Comparison of ENCODE assay signal across 16 cellular contexts in genomic region chr3:32596926-32597369, GRCh38. TPM values are rescaled to one million over a fixed set of nuclear protein-coding genes. Genes with fewer than 3 reads are reported as not detected.
DNase-seq lines count a peak whose midpoint lies in the region; ATAC-seq, FAIRE-seq and TF ChIP-seq lines count a peak whose summit lies in the region.
"Had no signal": no experiment of that assay in that cellular context is flagged by ENCODE, and none has a peak within 500 bp of the region (broad histone marks: within the 10 kb centered on the region; RNA-seq: fewer than 3 reads in every experiment).

No MANE protein-coding gene starts in this region.

- H3K4me3 ChIP-seq in cardiac fibroblast (replicated peaks in 1 of 2; ENCODE audit: low read depth in 2 of 2, low read length in 2 of 2) (no peak overlapping the region), small intestine (ENCODE audit: low read depth in 1 of 2, low read length in 2 of 2) (no peak overlapping the region)
- H3K4me3 ChIP-seq: body of pancreas had no signal

- H3K4me1 Mint-ChIP-seq in activated CD8-positive, alpha-beta T cell treated with anti-CD3 and anti-CD28 coated beads, Interleukin-2, amount 10 ng/mL, durations not matched to agents 7 days and 5 days (ENCODE audit: low read depth) = no peaks in the 10 kb centered on the region
- H3K4me1 Mint-ChIP-seq: activated B cell treated with CpG ODN at 0.5 μM for 24 hours had no signal

- POLR2A ChIA-PET in activated CD8-positive, alpha-beta T cell treated with anti-CD3 and anti-CD28 coated beads, Interleukin-2, amount 10 ng/mL, durations not matched to agents 7 days and 5 days (lab: Charles Lee) = no interaction called here

- no peak overlapping the region for H3K27ac Mint-ChIP-seq in activated CD8-positive, alpha-beta T cell treated with anti-CD3 and anti-CD28 coated beads, Interleukin-2, amount 10 ng/mL, durations not matched to agents 7 days and 5 days
- H3K27ac Mint-ChIP-seq: activated B cell treated with CpG ODN at 0.5 μM for 24 hours, IgD-negative memory B cell had no signal

- DNase-seq in DMS53 (lab: John Stamatoyannopoulos, UW) = peak; percentile 0
- no peak for DNase-seq in DMS53 treated with DMSO at 0.1 percent for 48 hours (lab: John Stamatoyannopoulos, UW; ENCODE audit: unreplicated experiment)
- peak; percentile 2 to 40 for DNase-seq in cardiac fibroblast (ENCODE audit: low read depth in 2 of 2)
- peak; percentile 27 for DNase-seq in iris pigment epithelial cell (ENCODE audit: low read depth)
- peak; percentile 86 for DNase-seq in small intestine
- no peak for DNase-seq in MV-4-11 (lab: John Stamatoyannopoulos, UW)
- DNase-seq in activated CD8-positive, alpha-beta T cell treated with anti-CD3 and anti-CD28 coated beads, Interleukin-2, amount 10 ng/mL, durations not matched to agents 7 days and 5 days = no peak
- DNase-seq: activated B cell treated with CpG ODN at 0.5 μM for 24 hours; activated effector memory CD4-positive, alpha-beta T cell treated with anti-CD3 and anti-CD28 coated beads, Interleukin-2, amount 50 U/mL, for 16 hours; body of pancreas; effector CD4-positive, alpha-beta T cell; NCI-H1092 had no signal

- H3K9me3 Mint-ChIP-seq in activated CD8-positive, alpha-beta T cell treated with anti-CD3 and anti-CD28 coated beads, Interleukin-2, amount 10 ng/mL, durations not matched to agents 7 days and 5 days (ENCODE audit: insufficient read depth) = no peaks in the 10 kb centered on the region
- H3K9me3 Mint-ChIP-seq: activated B cell treated with CpG ODN at 0.5 μM for 24 hours, IgD-negative memory B cell had no signal

- peaks cover 2 to 5% of the 10 kb centered on the region in 2 donors for H3K4me1 ChIP-seq in small intestine (ENCODE audit: control insufficient read depth in 2 of 2, insufficient read depth in 1 of 2, low read depth in 1 of 2, low read length in 1 of 2)

- no peak overlapping the region for H3K4me3 Mint-ChIP-seq in activated CD8-positive, alpha-beta T cell treated with anti-CD3 and anti-CD28 coated beads, Interleukin-2, amount 10 ng/mL, durations not matched to agents 7 days and 5 days
- H3K4me3 Mint-ChIP-seq: activated B cell treated with CpG ODN at 0.5 μM for 24 hours, IgD-negative memory B cell had no signal

- peaks cover 27% of the 10 kb centered on the region for H3K27me3 Mint-ChIP-seq in activated CD8-positive, alpha-beta T cell treated with anti-CD3 and anti-CD28 coated beads, Interleukin-2, amount 10 ng/mL, durations not matched to agents 7 days and 5 days (ENCODE audit: low read depth)

- CTCF ChIA-PET in activated CD8-positive, alpha-beta T cell treated with anti-CD3 and anti-CD28 coated beads, Interleukin-2, amount 10 ng/mL, durations not matched to agents 7 days and 5 days (lab: Charles Lee) = no interaction called here

- FAIRE-seq in small intestine (lab: Jason Lieb, UNC) = no peak
- FAIRE-seq: H1 had no signal

- no peak for ATAC-seq in GM21360 (IDR thresholded peaks at IDR 0.05; ENCODE audit: unreplicated experiment)
- ATAC-seq in activated CD8-positive, alpha-beta T cell treated with anti-CD3 and anti-CD28 coated beads, Interleukin-2, amount 10 ng/mL, durations not matched to agents 7 days and 5 days = no peak
- ATAC-seq: body of pancreas had no signal

- H3K27ac ChIP-seq in small intestine (ENCODE audit: low read depth in 1 of 2, low read length in 1 of 2) = no peak overlapping the region
- H3K27ac ChIP-seq: 22Rv1, body of pancreas had no signal

- H3K27me3 ChIP-seq in small intestine (ENCODE audit: control insufficient read depth in 2 of 2, insufficient read depth in 2 of 2, low read length in 2 of 2) = no peaks in the 10 kb centered on the region
- H3K27me3 ChIP-seq: body of pancreas had no signal

- H3K36me3 Mint-ChIP-seq in activated CD8-positive, alpha-beta T cell treated with anti-CD3 and anti-CD28 coated beads, Interleukin-2, amount 10 ng/mL, durations not matched to agents 7 days and 5 days (ENCODE audit: low read depth) = no peaks in the 10 kb centered on the region
- H3K36me3 Mint-ChIP-seq: IgD-negative memory B cell had no signal

- WGBS in small intestine, 3 donors = 12 to 51% (median 26%) methylated on average over 8 of the region's 8 CpGs

- TF ChIP-seq CTCF in cardiac fibroblast (IDR thresholded peaks at IDR 0.05; ENCODE audit: low read depth, low read length) = no peak

- H3K36me3 ChIP-seq in small intestine (ENCODE audit: control insufficient read depth in 2 of 2, insufficient read depth in 2 of 2, low read length in 2 of 2) = no peaks in the 10 kb centered on the region

- H3K9me3 ChIP-seq in small intestine (ENCODE audit: control insufficient read depth, low read depth) = no peaks in the 10 kb centered on the region
- H3K9me3 ChIP-seq: body of pancreas had no signal

RNA-seq across cellular contexts. Expression of gene DYNC1LI1, which starts 26.3 kb away (rescaled TPM):
- polyA plus RNA-seq in small intestine = 10 to 100 TPM; 20.2 to 27.0 (median 25.7) TPM
- total RNA-seq in activated CD8-positive, alpha-beta T cell treated with anti-CD3 and anti-CD28 coated beads, Interleukin-2, amount 10 ng/mL, durations not matched to agents 7 days and 5 days = 10 to 100 TPM; 32.0 to 33.4 TPM

Comparison
In these comparisons a context has a peak if more than half of its experiments do, and no peak if none do; other contexts are left out.
1. DNase-seq: peak in DMS53 (single experiment), cardiac fibroblast (2 of 2), iris pigment epithelial cell (single experiment) and small intestine (single experiment); none in DMS53 treated with DMSO at 0.1 percent for 48 hours (single experiment), MV-4-11 (single experiment) and activated CD8-positive, alpha-beta T cell treated with anti-CD3 and anti-CD28 coated beads, Interleukin-2, amount 10 ng/mL, durations not matched to agents 7 days and 5 days (single experiment).